Comparison of ENCODE assay signal across 8 cellular contexts in genomic region chr19:45613926-45614725, GRCh38. TPM values are rescaled to one million over a fixed set of nuclear protein-coding genes. Genes with fewer than 3 reads are reported as not detected.
A peak's percentile ranks its signal among the peaks of the same experiment; 100 is the strongest.
DNase-seq lines count a peak whose midpoint lies in the region; ATAC-seq, FAIRE-seq and TF ChIP-seq lines count a peak whose summit lies in the region.

No MANE protein-coding gene starts in this region.

- in situ Hi-C loops in HepG2 (cut with HindIII; ENCODE audit: extremely low pct_ligation_motif_present, low pct_unique_long_range_greater_than_20kb): no loop called here

- WGBS in HepG2 (ENCODE audit: low lambda C conversion rate): 94% methylated on average over 7 of the region's 10 CpGs
- WGBS in upper lobe of left lung, 2 donors: 71 to 85% methylated on average over 6 to 9 of the region's 10 CpGs

- H3K27me3 ChIP-seq in HepG2 (ENCODE audit: control insufficient read depth in 1 of 2, insufficient read depth in 2 of 2, low read length in 2 of 2) (no peaks in the 10 kb centered on the region), upper lobe of left lung (no peaks in the 10 kb centered on the region)

- TF ChIP-seq EP300 in HepG2 (IDR thresholded peaks at IDR 0.05; ENCODE audit: low read depth in 2 of 2, low read length in 2 of 2) (no peak), HepG2 (CRISPR knock-in tag; IDR thresholded peaks at IDR 0.05; ENCODE audit: borderline replicate concordance) (no peak), upper lobe of left lung (IDR thresholded peaks at IDR 0.05) (no peak)

- ATAC-seq in HepG2 (no peak), upper lobe of left lung (ENCODE audit: low FRiP score in 2 of 2) (peak in 1 of 2 donors; percentile 77)

- H3K4me2 ChIP-seq in HepG2 (ENCODE audit: low read depth, low read length): no peak overlapping the region

- no peaks in the 10 kb centered on the region for H3K79me2 ChIP-seq in HepG2 (ENCODE audit: insufficient read depth, low read length)

- H3K9ac ChIP-seq in HepG2 (ENCODE audit: insufficient read depth, low read depth, low read length): no peak overlapping the region

- intact Hi-C loops in HepG2 (cut with micrococcal nuclease; ENCODE audit: unreplicated experiment): no loop called here

- no peak for FAIRE-seq in HepG2 (lab: Jason Lieb, UNC)

- POLR2A ChIA-PET in HepG2 (lab: Yijun Ruan, JAX): interaction anchor here (1.9 to 4.6 kb wide), 2 partner anchors 28 to 30 kb away, joined by 5 to 18 read pairs; partner anchors contain the start of gene OPA3

- no peak overlapping the region for H3K4me3 ChIP-seq in HepG2 (replicated peaks in 1 of 3; ENCODE audit: insufficient read depth in 1 of 3, low read depth in 2 of 3, low read length in 3 of 3)
- no peak overlapping the region for H3K4me3 ChIP-seq in upper lobe of left lung

- no peak for TF ChIP-seq RAD21 in HepG2 (CRISPR knock-in tag; IDR thresholded peaks at IDR 0.05)

- CTCF ChIA-PET in HepG2 (lab: Yijun Ruan, JAX; ENCODE audit: low intra/inter-chr PET ratio, low total read pairs): no interaction called here

- H3K36me3 ChIP-seq in HepG2 (replicated peaks in 1 of 2; ENCODE audit: control insufficient read depth in 1 of 2, insufficient read depth in 2 of 2, low read length in 2 of 2) (peaks cover 2 to 5% of the 10 kb centered on the region in 2 experiments; a peak in 2 of 5 replicates), upper lobe of left lung (peaks cover 0 to 74% (median 40%) of the 10 kb centered on the region in 4 donors)

- no peak for TF ChIP-seq CTCF in HepG2 (CRISPR knock-in tag; IDR thresholded peaks at IDR 0.05)
- TF ChIP-seq CTCF in upper lobe of left lung (IDR thresholded peaks at IDR 0.05): no peak

- no peak overlapping the region for H2AFZ ChIP-seq in HepG2 (ENCODE audit: low read length)

- no TSS peak for BruUV-seq in HepG2 (replicated peaks; lab: Mats Ljungman, UMichigan)

- no peak overlapping the region for H3K27ac ChIP-seq in HepG2 (ENCODE audit: extremely low read length, insufficient read depth, low read length)
- H3K27ac ChIP-seq in upper lobe of left lung: peak overlapping the region in 3 of 4 donors; percentile 26 to 75 (median 42)

- peak; percentile 54 for DNase-seq in stimulated activated naive CD4-positive, alpha-beta T cell treated with Interleukin-2 at 50 U/mL for 16 hours (lab: John Stamatoyannopoulos, UW)
- DNase-seq in stimulated activated naive CD4-positive, alpha-beta T cell (lab: John Stamatoyannopoulos, UW): no peak
- DNase-seq in MV-4-11 (lab: John Stamatoyannopoulos, UW) (peak; percentile 93), amniotic epithelial cell (ENCODE audit: low read depth) (peak; percentile 92), HepG2 (ENCODE audit: low spot score) (no peak), upper lobe of left lung (no peak), NCI-H1930 (lab: John Stamatoyannopoulos, UW) (no peak), iPS-NIHi11 (ENCODE audit: low spot score) (no peak)

- 0 out of 2 replicates have a peak, but pooled peaks cover 8% of the 10 kb centered on the region for H3K4me1 ChIP-seq in HepG2 (ENCODE audit: insufficient read depth, low read length)
- peaks cover 6 to 15% (median 10%) of the 10 kb centered on the region in 4 donors for H3K4me1 ChIP-seq in upper lobe of left lung

- no peaks in the 10 kb centered on the region for H4K20me1 ChIP-seq in HepG2 (ENCODE audit: insufficient read depth, low read length)

- TF ChIP-seq POLR2A in HepG2 (IDR thresholded peaks at IDR 0.05; ENCODE audit: insufficient read depth in 1 of 2, low read depth in 2 of 2, low read length in 2 of 2) (no peak), upper lobe of left lung (IDR thresholded peaks at IDR 0.05) (no peak)

- H3K9me3 ChIP-seq in HepG2 (ENCODE audit: low read length) (no peaks in the 10 kb centered on the region), upper lobe of left lung (no peaks in the 10 kb centered on the region)

RNA-seq across cellular contexts. Expression of gene GPR4, which starts 12.1 kb away (rescaled TPM):
- total RNA-seq in HepG2 (2016; rRNA removed; fragmentation: Illumina TruSeq; extraction: Trizol) (not detected in 2 replicates), upper lobe of left lung (10 to 100 TPM in 2 of 6 donors, 1 to 10 TPM in 4; 1.0 to 22.1 (median 6.8) TPM)
- total RNA-seq in HepG2 (2016; cell fraction: cytosol; rRNA removed; fragmentation: Illumina TruSeq; extraction: Trizol; ENCODE audit: low read depth): not detected in 2 replicates
- total RNA-seq in HepG2 (2016; cell fraction: insoluble cytoplasmic fraction; rRNA removed; fragmentation: Illumina TruSeq; extraction: Trizol): not detected in 2 replicates
- not detected in 2 replicates for total RNA-seq in HepG2 (2016; cell fraction: membrane; rRNA removed; fragmentation: Illumina TruSeq; extraction: Trizol)
- total RNA-seq in HepG2 (2016; cell fraction: nucleus; rRNA removed; fragmentation: Illumina TruSeq; extraction: Trizol): not detected in 2 replicates
- polyA plus RNA-seq in HepG2 (2011; rRNA removed): 0.15 TPM in 1 of 2 replicates, not detected in the other
- not detected in 2 replicates for polyA plus RNA-seq in HepG2 (2011; cell fraction: cytosol; rRNA removed)
- not detected in 2 replicates for polyA plus RNA-seq in HepG2 (2011; cell fraction: nucleus; rRNA removed)
- not detected in 2 replicates for polyA plus RNA-seq in HepG2 (2012)
- polyA plus RNA-seq in HepG2 (2016; cell fraction: cytosol; fragmentation: Illumina TruSeq; extraction: Trizol; ENCODE audit: low read depth): not detected in 2 replicates
- polyA plus RNA-seq in HepG2 (2016; cell fraction: insoluble cytoplasmic fraction; fragmentation: Illumina TruSeq; extraction: Trizol; ENCODE audit: low read depth): not detected in 2 replicates
- not detected in 2 replicates for polyA plus RNA-seq in HepG2 (2016; cell fraction: membrane; fragmentation: Illumina TruSeq; extraction: Trizol; ENCODE audit: low read depth)
- not detected in 2 replicates for polyA plus RNA-seq in HepG2 (2016; cell fraction: nucleus; fragmentation: Illumina TruSeq; extraction: Trizol; ENCODE audit: insufficient read depth, low read depth)
- 0.12 TPM in 1 of 2 replicates, not detected in the other for polyA minus RNA-seq in HepG2 (2011; rRNA and poly(A)+ RNA removed; ENCODE audit: low replicate concordance)
- not detected in 2 replicates for polyA minus RNA-seq in HepG2 (2011; cell fraction: cytosol; rRNA and poly(A)+ RNA removed)
- not detected in 2 replicates for polyA minus RNA-seq in HepG2 (2011; cell fraction: nucleus; rRNA and poly(A)+ RNA removed)

RNA-seq across cellular contexts. Expression of gene EML2, which starts 25.1 kb away (rescaled TPM):
- total RNA-seq in HepG2 (2016; rRNA removed; fragmentation: Illumina TruSeq; extraction: Trizol) (7.3 and 7.6 TPM in 2 replicates), upper lobe of left lung (10 to 100 TPM; 34.1 to 70.2 (median 48.2) TPM)
- 1.6 and 3.5 TPM in 2 replicates for total RNA-seq in HepG2 (2016; cell fraction: cytosol; rRNA removed; fragmentation: Illumina TruSeq; extraction: Trizol; ENCODE audit: low read depth)
- total RNA-seq in HepG2 (2016; cell fraction: insoluble cytoplasmic fraction; rRNA removed; fragmentation: Illumina TruSeq; extraction: Trizol): 4.2 and 9.1 TPM in 2 replicates
- total RNA-seq in HepG2 (2016; cell fraction: membrane; rRNA removed; fragmentation: Illumina TruSeq; extraction: Trizol): 2.2 and 3.2 TPM in 2 replicates
- 8.8 and 13.4 TPM in 2 replicates for total RNA-seq in HepG2 (2016; cell fraction: nucleus; rRNA removed; fragmentation: Illumina TruSeq; extraction: Trizol)
- polyA plus RNA-seq in HepG2 (2011; rRNA removed): 12.9 and 16.6 TPM in 2 replicates
- 7.9 and 8.5 TPM in 2 replicates for polyA plus RNA-seq in HepG2 (2011; cell fraction: cytosol; rRNA removed)
- 74.5 and 101 TPM in 2 replicates for polyA plus RNA-seq in HepG2 (2011; cell fraction: nucleus; rRNA removed)
- polyA plus RNA-seq in HepG2 (2012): 10.9 and 17.5 TPM in 2 replicates
- 0.88 and 1.0 TPM in 2 replicates for polyA plus RNA-seq in HepG2 (2016; cell fraction: cytosol; fragmentation: Illumina TruSeq; extraction: Trizol; ENCODE audit: low read depth)
- polyA plus RNA-seq in HepG2 (2016; cell fraction: insoluble cytoplasmic fraction; fragmentation: Illumina TruSeq; extraction: Trizol; ENCODE audit: low read depth): 3.1 and 4.1 TPM in 2 replicates
- polyA plus RNA-seq in HepG2 (2016; cell fraction: membrane; fragmentation: Illumina TruSeq; extraction: Trizol; ENCODE audit: low read depth): 1.2 and 3.4 TPM in 2 replicates
- 25.5 and 27.6 TPM in 2 replicates for polyA plus RNA-seq in HepG2 (2016; cell fraction: nucleus; fragmentation: Illumina TruSeq; extraction: Trizol; ENCODE audit: insufficient read depth, low read depth)
- 40.9 and 76.3 TPM in 2 replicates for polyA minus RNA-seq in HepG2 (2011; rRNA and poly(A)+ RNA removed; ENCODE audit: low replicate concordance)
- 13.7 and 15.5 TPM in 2 replicates for polyA minus RNA-seq in HepG2 (2011; cell fraction: cytosol; rRNA and poly(A)+ RNA removed)
- polyA minus RNA-seq in HepG2 (2011; cell fraction: nucleus; rRNA and poly(A)+ RNA removed): 15.0 and 16.1 TPM in 2 replicates

RNA-seq across cellular contexts. Expression of gene OPA3, which starts 29.5 kb away (rescaled TPM):
- 7.8 and 8.3 TPM in 2 replicates for total RNA-seq in HepG2 (2016; rRNA removed; fragmentation: Illumina TruSeq; extraction: Trizol)
- total RNA-seq in HepG2 (2016; cell fraction: cytosol; rRNA removed; fragmentation: Illumina TruSeq; extraction: Trizol; ENCODE audit: low read depth): 0.81 and 1.1 TPM in 2 replicates
- total RNA-seq in HepG2 (2016; cell fraction: insoluble cytoplasmic fraction; rRNA removed; fragmentation: Illumina TruSeq; extraction: Trizol): 9.0 and 9.2 TPM in 2 replicates
- 3.3 and 3.4 TPM in 2 replicates for total RNA-seq in HepG2 (2016; cell fraction: membrane; rRNA removed; fragmentation: Illumina TruSeq; extraction: Trizol)
- 3.2 and 4.2 TPM in 2 replicates for total RNA-seq in HepG2 (2016; cell fraction: nucleus; rRNA removed; fragmentation: Illumina TruSeq; extraction: Trizol)
- polyA plus RNA-seq in HepG2 (2011; rRNA removed): 16.6 and 17.7 TPM in 2 replicates
- polyA plus RNA-seq in HepG2 (2011; cell fraction: cytosol; rRNA removed): 13.1 and 15.8 TPM in 2 replicates
- polyA plus RNA-seq in HepG2 (2011; cell fraction: nucleus; rRNA removed): 7.5 and 8.6 TPM in 2 replicates
- polyA plus RNA-seq in HepG2 (2012): 5.2 and 7.4 TPM in 2 replicates
- polyA plus RNA-seq in HepG2 (2016; cell fraction: cytosol; fragmentation: Illumina TruSeq; extraction: Trizol; ENCODE audit: low read depth): 0.77 TPM in 2 replicates
- polyA plus RNA-seq in HepG2 (2016; cell fraction: insoluble cytoplasmic fraction; fragmentation: Illumina TruSeq; extraction: Trizol; ENCODE audit: low read depth): 10.0 and 10.6 TPM in 2 replicates
- 1.6 and 2.3 TPM in 2 replicates for polyA plus RNA-seq in HepG2 (2016; cell fraction: membrane; fragmentation: Illumina TruSeq; extraction: Trizol; ENCODE audit: low read depth)
- 7.8 and 8.0 TPM in 2 replicates for polyA plus RNA-seq in HepG2 (2016; cell fraction: nucleus; fragmentation: Illumina TruSeq; extraction: Trizol; ENCODE audit: insufficient read depth, low read depth)
- polyA minus RNA-seq in HepG2 (2011; rRNA and poly(A)+ RNA removed; ENCODE audit: low replicate concordance): 21.3 and 30.2 TPM in 2 replicates
- polyA minus RNA-seq in HepG2 (2011; cell fraction: cytosol; rRNA and poly(A)+ RNA removed): 7.1 and 7.5 TPM in 2 replicates
- polyA minus RNA-seq in HepG2 (2011; cell fraction: nucleus; rRNA and poly(A)+ RNA removed): 2.6 and 3.0 TPM in 2 replicates
- 10 to 100 TPM in 5 of 6 donors, 1 to 10 TPM in 1; 9.9 to 14.3 (median 12.7) TPM for total RNA-seq in upper lobe of left lung

RNA-seq across cellular contexts. Expression of gene GIPR, which starts 53.9 kb away (rescaled TPM):
- total RNA-seq in HepG2 (2016; rRNA removed; fragmentation: Illumina TruSeq; extraction: Trizol) (0.15 TPM in 1 of 2 replicates, not detected in the other), upper lobe of left lung (10 to 100 TPM in 1 of 6 donors, 1 to 10 TPM in 5; 2.9 to 17.8 (median 6.0) TPM)
- total RNA-seq in HepG2 (2016; cell fraction: cytosol; rRNA removed; fragmentation: Illumina TruSeq; extraction: Trizol; ENCODE audit: low read depth): not detected in 2 replicates
- not detected in 2 replicates for total RNA-seq in HepG2 (2016; cell fraction: insoluble cytoplasmic fraction; rRNA removed; fragmentation: Illumina TruSeq; extraction: Trizol)
- total RNA-seq in HepG2 (2016; cell fraction: membrane; rRNA removed; fragmentation: Illumina TruSeq; extraction: Trizol): 0.07 TPM in 1 of 2 replicates, not detected in the other
- not detected in 2 replicates for total RNA-seq in HepG2 (2016; cell fraction: nucleus; rRNA removed; fragmentation: Illumina TruSeq; extraction: Trizol)
- polyA plus RNA-seq in HepG2 (2011; rRNA removed): 1.2 and 1.7 TPM in 2 replicates
- 0.23 and 0.27 TPM in 2 replicates for polyA plus RNA-seq in HepG2 (2011; cell fraction: cytosol; rRNA removed)
- 10.6 TPM in 2 replicates for polyA plus RNA-seq in HepG2 (2011; cell fraction: nucleus; rRNA removed)
- polyA plus RNA-seq in HepG2 (2012): 1.3 and 2.2 TPM in 2 replicates
- not detected in 2 replicates for polyA plus RNA-seq in HepG2 (2016; cell fraction: cytosol; fragmentation: Illumina TruSeq; extraction: Trizol; ENCODE audit: low read depth)
- not detected in 2 replicates for polyA plus RNA-seq in HepG2 (2016; cell fraction: insoluble cytoplasmic fraction; fragmentation: Illumina TruSeq; extraction: Trizol; ENCODE audit: low read depth)
- not detected in 2 replicates for polyA plus RNA-seq in HepG2 (2016; cell fraction: membrane; fragmentation: Illumina TruSeq; extraction: Trizol; ENCODE audit: low read depth)
- polyA plus RNA-seq in HepG2 (2016; cell fraction: nucleus; fragmentation: Illumina TruSeq; extraction: Trizol; ENCODE audit: insufficient read depth, low read depth): 0.31 TPM in 2 replicates
- polyA minus RNA-seq in HepG2 (2011; rRNA and poly(A)+ RNA removed; ENCODE audit: low replicate concordance): 0.47 and 2.5 TPM in 2 replicates
- polyA minus RNA-seq in HepG2 (2011; cell fraction: cytosol; rRNA and poly(A)+ RNA removed): 0.59 TPM in 1 of 2 replicates, not detected in the other
- 4.5 and 7.2 TPM in 2 replicates for polyA minus RNA-seq in HepG2 (2011; cell fraction: nucleus; rRNA and poly(A)+ RNA removed)

Comparison
In these comparisons a context has a peak if more than half of its experiments do, and no peak if none do; other contexts are left out.
1. DNase-seq: peak in stimulated activated naive CD4-positive, alpha-beta T cell treated with Interleukin-2 at 50 U/mL for 16 hours (single experiment), MV-4-11 (single experiment) and amniotic epithelial cell (single experiment); none in stimulated activated naive CD4-positive, alpha-beta T cell (0 of 6), HepG2 (single experiment), upper lobe of left lung (0 of 2), NCI-H1930 (0 of 2) and iPS-NIHi11 (single experiment).